1 cellular context compared by ENCODE assay signal in the genomic region with DNA sequence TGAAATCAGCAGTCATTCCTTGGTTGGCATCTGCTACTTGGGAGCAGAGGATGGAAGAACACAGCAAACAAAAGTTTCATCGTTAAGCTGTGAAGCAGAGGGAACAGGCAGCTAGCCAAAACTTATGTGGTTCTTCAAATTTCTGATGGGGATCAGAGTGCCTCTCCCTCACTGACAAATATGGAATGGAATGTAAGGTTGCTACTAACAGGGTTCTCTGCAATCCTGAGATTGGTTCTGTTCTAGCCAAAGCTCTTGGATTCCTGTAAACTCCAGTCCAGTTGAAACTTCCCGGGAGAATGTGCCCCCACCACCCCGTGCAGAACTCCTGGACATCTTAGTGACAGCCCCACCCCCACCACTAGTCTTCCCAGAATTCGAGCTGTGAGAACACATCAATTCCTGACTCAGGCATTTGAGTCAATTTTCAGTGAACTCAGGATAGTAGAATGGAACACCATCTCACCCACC.
TF ChIP-seq lines count a peak whose summit lies in the region.

No MANE protein-coding gene starts in this region.

TF ChIP-seq in IMR-90, 13 proteins besides CTCF, POLR2A, EP300 and RAD21:
- TF ChIP-seq CEBPB (IDR thresholded peaks at IDR 0.05; ENCODE audit: low read depth, low read length): peak; percentile 37; the same call in 1 of the 2 replicates
- no peak for TF ChIP-seq NFE2L2 (IDR thresholded peaks at IDR 0.05; ENCODE audit: low read depth, low read length)
- no peak for TF ChIP-seq CHD1 (IDR thresholded peaks at IDR 0.05; ENCODE audit: low read depth, low read length)
- no peak for TF ChIP-seq RFX5 (IDR thresholded peaks at IDR 0.05; ENCODE audit: low read depth, low read length)
- no peak for TF ChIP-seq RCOR1 (IDR thresholded peaks at IDR 0.05; ENCODE audit: insufficient replicate concordance, low read length)
- peak; percentile 69 for TF ChIP-seq MAFK (IDR thresholded peaks at IDR 0.05; ENCODE audit: low read depth, low read length)
- TF ChIP-seq, protein P1, sequence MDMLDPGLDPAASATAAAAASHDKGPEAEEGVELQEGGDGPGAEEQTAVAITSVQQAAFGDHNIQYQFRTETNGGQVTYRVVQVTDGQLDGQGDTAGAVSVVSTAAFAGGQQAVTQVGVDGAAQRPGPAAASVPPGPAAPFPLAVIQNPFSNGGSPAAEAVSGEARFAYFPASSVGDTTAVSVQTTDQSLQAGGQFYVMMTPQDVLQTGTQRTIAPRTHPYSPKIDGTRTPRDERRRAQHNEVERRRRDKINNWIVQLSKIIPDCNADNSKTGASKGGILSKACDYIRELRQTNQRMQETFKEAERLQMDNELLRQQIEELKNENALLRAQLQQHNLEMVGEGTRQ (IDR thresholded peaks at IDR 0.05; ENCODE audit: low read depth, low read length): no peak
- TF ChIP-seq SMC3 (IDR thresholded peaks at IDR 0.05; ENCODE audit: low read depth, low read length): no peak
- TF ChIP-seq FOS (IDR thresholded peaks at IDR 0.05; ENCODE audit: low read depth, low read length): 0 out of 2 replicates have a peak, but pooled peaks have one; percentile 13
- peak; percentile 95; the same call in 1 of the 2 replicates for TF ChIP-seq MAZ (IDR thresholded peaks at IDR 0.05; ENCODE audit: borderline replicate concordance, low read depth, low read length)
- TF ChIP-seq MXI1 (IDR thresholded peaks at IDR 0.05; ENCODE audit: borderline replicate concordance, low read depth, low read length): no peak
- TF ChIP-seq, protein P2, sequence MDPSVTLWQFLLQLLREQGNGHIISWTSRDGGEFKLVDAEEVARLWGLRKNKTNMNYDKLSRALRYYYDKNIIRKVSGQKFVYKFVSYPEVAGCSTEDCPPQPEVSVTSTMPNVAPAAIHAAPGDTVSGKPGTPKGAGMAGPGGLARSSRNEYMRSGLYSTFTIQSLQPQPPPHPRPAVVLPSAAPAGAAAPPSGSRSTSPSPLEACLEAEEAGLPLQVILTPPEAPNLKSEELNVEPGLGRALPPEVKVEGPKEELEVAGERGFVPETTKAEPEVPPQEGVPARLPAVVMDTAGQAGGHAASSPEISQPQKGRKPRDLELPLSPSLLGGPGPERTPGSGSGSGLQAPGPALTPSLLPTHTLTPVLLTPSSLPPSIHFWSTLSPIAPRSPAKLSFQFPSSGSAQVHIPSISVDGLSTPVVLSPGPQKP (IDR thresholded peaks at IDR 0.05; ENCODE audit: borderline replicate concordance, low read depth, low read length): no peak
- no peak for TF ChIP-seq BHLHE40 (IDR thresholded peaks at IDR 0.05; ENCODE audit: low read depth, low read length)
TF ChIP-seq in IMR-90: peak in this region for 4.
